In the genomic region with DNA sequence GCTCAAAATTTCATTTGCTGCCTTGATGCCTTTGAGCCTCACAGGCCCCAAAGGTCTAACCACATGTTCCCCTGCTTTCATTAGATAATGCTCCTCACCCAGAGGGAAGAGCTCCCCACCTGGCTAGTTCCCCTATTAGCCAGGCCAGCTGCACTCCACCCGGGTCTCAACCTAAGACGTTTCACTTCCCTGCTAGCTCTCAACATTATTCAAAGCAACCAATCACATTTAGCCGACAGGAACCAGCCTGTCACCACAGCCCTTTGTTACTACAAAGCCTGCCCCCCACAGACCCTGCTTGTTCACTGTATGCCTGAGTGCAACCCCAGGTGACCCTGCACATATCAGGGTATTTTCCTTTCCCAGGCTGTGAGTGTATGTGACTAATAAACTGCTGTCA, we compare ENCODE assay signal across 9 cellular contexts.
A peak's percentile ranks its signal among the peaks of the same experiment; 100 is the strongest.
DNase-seq lines count a peak whose midpoint lies in the region; ATAC-seq and TF ChIP-seq lines count a peak whose summit lies in the region.
"Had no signal": no experiment of that assay in that cellular context is flagged by ENCODE, and none has a peak within 500 bp of the region (broad histone marks: within the 10 kb centered on the region; RNA-seq: fewer than 3 reads in every experiment).

No MANE protein-coding gene starts in this region.

- H3F3A ChIP-seq in Loucy (ENCODE audit: low read depth), result no peaks in the 10 kb centered on the region

- WGBS in iPS DF 6.9 (ENCODE audit: insufficient coverage, insufficient read length), result no CpG with 5 or more reads among the region's 3 CpGs

- H3K9me2 ChIP-seq in Loucy (replicated peaks; ENCODE audit: low read depth, low read length), result no peaks in the 10 kb centered on the region

- H3K4me1 ChIP-seq in Loucy (ENCODE audit: insufficient read depth, low read length, poor library complexity, severe bottlenecking) (no peaks in the 10 kb centered on the region), iPS DF 6.9 (ENCODE audit: control insufficient read depth, insufficient read depth, low read length) (no peaks in the 10 kb centered on the region)
- no peaks in the 10 kb centered on the region for H3K4me1 ChIP-seq in effector memory CD4-positive, alpha-beta T cell (ENCODE audit: control insufficient read depth, insufficient read depth, low read length, poor library complexity, severe bottlenecking)

- H3K27ac ChIP-seq in iPS DF 6.9 (ENCODE audit: low read length), result no peak overlapping the region
- no peak overlapping the region for H3K27ac ChIP-seq in effector memory CD4-positive, alpha-beta T cell (ENCODE audit: insufficient read depth, low read length, poor library complexity, severe bottlenecking)

- no peak overlapping the region for H3K9ac ChIP-seq in Loucy (ENCODE audit: low read depth, low read length, poor library complexity, severe bottlenecking)

- H2AFZ ChIP-seq in Loucy (ENCODE audit: low read length), result 0 out of 2 replicates have a peak overlapping the region, but pooled peaks have one; percentile 36

- ATAC-seq in GM19043 (IDR thresholded peaks at IDR 0.05; ENCODE audit: low read depth, unreplicated experiment) (peak; percentile 96), HG02840 (IDR thresholded peaks at IDR 0.05; ENCODE audit: low FRiP score, unreplicated experiment) (peak; percentile 88)

- DNase-seq in iPS DF 6.9 (ENCODE audit: low read depth, low spot score) (peak; percentile 9), NCI-H1930 (lab: John Stamatoyannopoulos, UW) (no peak), NCI-H446 treated with DMSO at 0.1 percent for 48 hours (lab: John Stamatoyannopoulos, UW) (no peak), NCI-H345 (lab: John Stamatoyannopoulos, UW) (no peak)
- DNase-seq in effector memory CD4-positive, alpha-beta T cell, result no peak
- DNase-seq: stimulated activated naive CD4-positive, alpha-beta T cell treated with Interleukin-2 at 50 U/mL for 16 hours had no signal

- H3K4me3 ChIP-seq in Loucy (ENCODE audit: low read length, poor library complexity, severe bottlenecking) (no peak overlapping the region), iPS DF 6.9 (ENCODE audit: low read length) (no peak overlapping the region)
- no peak overlapping the region for H3K4me3 ChIP-seq in effector memory CD4-positive, alpha-beta T cell (ENCODE audit: insufficient read depth, low read depth, low read length, poor library complexity, severe bottlenecking)

- no peaks in the 10 kb centered on the region for H4K20me1 ChIP-seq in Loucy (ENCODE audit: insufficient read depth, low read length, poor library complexity, severe bottlenecking)

- H3K27me3 ChIP-seq in Loucy (ENCODE audit: insufficient read depth, low read length, poor library complexity, severe bottlenecking), result no peaks in the 10 kb centered on the region
- H3K27me3 ChIP-seq in iPS DF 6.9 (ENCODE audit: control insufficient read depth, insufficient read depth, low read length), result no peaks in the 10 kb centered on the region
- H3K27me3 ChIP-seq in effector memory CD4-positive, alpha-beta T cell (replicated peaks; ENCODE audit: control insufficient read depth, insufficient read depth, low read length, poor library complexity, severe bottlenecking), result no peaks in the 10 kb centered on the region

- no peak overlapping the region for H3K4me2 ChIP-seq in Loucy (ENCODE audit: low read depth, low read length, poor library complexity, severe bottlenecking)

- no peaks in the 10 kb centered on the region for H3K79me2 ChIP-seq in Loucy (ENCODE audit: insufficient read depth, low read length)

- H3K9me3 ChIP-seq in Loucy (ENCODE audit: insufficient read depth, low read depth, low read length) (no peaks in the 10 kb centered on the region), iPS DF 6.9 (ENCODE audit: control insufficient read depth, insufficient read depth, low read length) (no peaks in the 10 kb centered on the region)
- H3K9me3 ChIP-seq in effector memory CD4-positive, alpha-beta T cell (ENCODE audit: control insufficient read depth, low read length), result no peaks in the 10 kb centered on the region

- TF ChIP-seq CTCF in Loucy (conservative IDR thresholded peaks at IDR 0.05; ENCODE audit: low read length), result no peak

- H3K36me3 ChIP-seq in Loucy (ENCODE audit: insufficient read depth, low read length) (no peaks in the 10 kb centered on the region), iPS DF 6.9 (ENCODE audit: control insufficient read depth, insufficient read depth, low read length) (no peaks in the 10 kb centered on the region)
- no peaks in the 10 kb centered on the region for H3K36me3 ChIP-seq in effector memory CD4-positive, alpha-beta T cell (ENCODE audit: control insufficient read depth, insufficient read depth, low read length)
